ENCODE assay signal across 1 cellular context in the genomic region with DNA sequence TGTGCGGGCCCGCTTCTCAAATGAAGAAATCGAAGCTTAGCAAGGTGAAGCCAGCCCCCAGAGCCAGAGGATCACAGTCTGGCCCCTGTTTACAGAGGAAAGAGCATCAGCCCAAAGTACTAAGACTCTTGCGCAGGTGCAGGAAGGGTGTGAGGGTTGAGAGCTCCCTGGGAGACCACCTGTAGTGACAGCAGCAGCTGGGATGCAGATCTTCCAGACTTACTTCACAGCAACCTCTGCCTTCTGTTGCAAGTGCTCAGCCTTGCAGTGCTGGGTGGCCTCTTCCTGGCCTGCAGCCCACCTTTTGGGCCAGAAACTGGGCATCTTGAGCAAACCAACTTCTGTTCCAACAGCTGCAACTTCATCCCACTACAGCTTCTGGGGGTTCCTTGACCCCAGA.
TF ChIP-seq lines count a peak whose summit lies in the region.

No MANE protein-coding gene starts in this region.

TF ChIP-seq in HCT116, 20 proteins besides CTCF, POLR2A, EP300 and RAD21 (continued from another document):
- TF ChIP-seq, protein P1, sequence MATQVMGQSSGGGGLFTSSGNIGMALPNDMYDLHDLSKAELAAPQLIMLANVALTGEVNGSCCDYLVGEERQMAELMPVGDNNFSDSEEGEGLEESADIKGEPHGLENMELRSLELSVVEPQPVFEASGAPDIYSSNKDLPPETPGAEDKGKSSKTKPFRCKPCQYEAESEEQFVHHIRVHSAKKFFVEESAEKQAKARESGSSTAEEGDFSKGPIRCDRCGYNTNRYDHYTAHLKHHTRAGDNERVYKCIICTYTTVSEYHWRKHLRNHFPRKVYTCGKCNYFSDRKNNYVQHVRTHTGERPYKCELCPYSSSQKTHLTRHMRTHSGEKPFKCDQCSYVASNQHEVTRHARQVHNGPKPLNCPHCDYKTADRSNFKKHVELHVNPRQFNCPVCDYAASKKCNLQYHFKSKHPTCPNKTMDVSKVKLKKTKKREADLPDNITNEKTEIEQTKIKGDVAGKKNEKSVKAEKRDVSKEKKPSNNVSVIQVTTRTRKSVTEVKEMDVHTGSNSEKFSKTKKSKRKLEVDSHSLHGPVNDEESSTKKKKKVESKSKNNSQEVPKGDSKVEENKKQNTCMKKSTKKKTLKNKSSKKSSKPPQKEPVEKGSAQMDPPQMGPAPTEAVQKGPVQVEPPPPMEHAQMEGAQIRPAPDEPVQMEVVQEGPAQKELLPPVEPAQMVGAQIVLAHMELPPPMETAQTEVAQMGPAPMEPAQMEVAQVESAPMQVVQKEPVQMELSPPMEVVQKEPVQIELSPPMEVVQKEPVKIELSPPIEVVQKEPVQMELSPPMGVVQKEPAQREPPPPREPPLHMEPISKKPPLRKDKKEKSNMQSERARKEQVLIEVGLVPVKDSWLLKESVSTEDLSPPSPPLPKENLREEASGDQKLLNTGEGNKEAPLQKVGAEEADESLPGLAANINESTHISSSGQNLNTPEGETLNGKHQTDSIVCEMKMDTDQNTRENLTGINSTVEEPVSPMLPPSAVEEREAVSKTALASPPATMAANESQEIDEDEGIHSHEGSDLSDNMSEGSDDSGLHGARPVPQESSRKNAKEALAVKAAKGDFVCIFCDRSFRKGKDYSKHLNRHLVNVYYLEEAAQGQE (IDR thresholded peaks at IDR 0.05; ENCODE audit: low read depth) = no peak
- no peak for TF ChIP-seq ZBTB33 (IDR thresholded peaks at IDR 0.05; ENCODE audit: extremely low read depth, insufficient replicate concordance, low read length)
- TF ChIP-seq SP1 (IDR thresholded peaks at IDR 0.05; ENCODE audit: low read depth) = no peak
- no peak for TF ChIP-seq ZNF274 (IDR thresholded peaks at IDR 0.05; ENCODE audit: low read depth, low read length)
- no peak for TF ChIP-seq EZH2phosphoT487 (IDR thresholded peaks at IDR 0.05; ENCODE audit: borderline replicate concordance)
- TF ChIP-seq SRF (IDR thresholded peaks at IDR 0.05; ENCODE audit: low read depth) = no peak
- no peak for TF ChIP-seq CBX3 (IDR thresholded peaks at IDR 0.05; ENCODE audit: low read depth)
- TF ChIP-seq JUND (IDR thresholded peaks at IDR 0.05) = no peak
- no peak for TF ChIP-seq POLR2AphosphoS5 (IDR thresholded peaks at IDR 0.05; ENCODE audit: low read depth, low read length)
- no peak for TF ChIP-seq ZFX (IDR thresholded peaks at IDR 0.05)
- TF ChIP-seq ELF1 (IDR thresholded peaks at IDR 0.05; ENCODE audit: borderline replicate concordance, low read depth) = no peak
- TF ChIP-seq ATF3 (IDR thresholded peaks at IDR 0.05) = no peak
- TF ChIP-seq TCF7L2 (IDR thresholded peaks at IDR 0.05; ENCODE audit: borderline replicate concordance, extremely low read depth, insufficient read depth, insufficient read length) = no peak
- TF ChIP-seq YY1 (IDR thresholded peaks at IDR 0.05; ENCODE audit: extremely low read depth, insufficient replicate concordance, low read depth, low read length) = no peak
- no peak for TF ChIP-seq CEBPB (IDR thresholded peaks at IDR 0.05; ENCODE audit: low read depth)
- TF ChIP-seq SIN3A (IDR thresholded peaks at IDR 0.05; ENCODE audit: low read depth) = no peak
- no peak for TF ChIP-seq MAX (IDR thresholded peaks at IDR 0.05)
- TF ChIP-seq EGR1 (IDR thresholded peaks at IDR 0.05; ENCODE audit: low read depth) = no peak
